Comparison of ENCODE assay signal across 2 cellular contexts in the genomic region with DNA sequence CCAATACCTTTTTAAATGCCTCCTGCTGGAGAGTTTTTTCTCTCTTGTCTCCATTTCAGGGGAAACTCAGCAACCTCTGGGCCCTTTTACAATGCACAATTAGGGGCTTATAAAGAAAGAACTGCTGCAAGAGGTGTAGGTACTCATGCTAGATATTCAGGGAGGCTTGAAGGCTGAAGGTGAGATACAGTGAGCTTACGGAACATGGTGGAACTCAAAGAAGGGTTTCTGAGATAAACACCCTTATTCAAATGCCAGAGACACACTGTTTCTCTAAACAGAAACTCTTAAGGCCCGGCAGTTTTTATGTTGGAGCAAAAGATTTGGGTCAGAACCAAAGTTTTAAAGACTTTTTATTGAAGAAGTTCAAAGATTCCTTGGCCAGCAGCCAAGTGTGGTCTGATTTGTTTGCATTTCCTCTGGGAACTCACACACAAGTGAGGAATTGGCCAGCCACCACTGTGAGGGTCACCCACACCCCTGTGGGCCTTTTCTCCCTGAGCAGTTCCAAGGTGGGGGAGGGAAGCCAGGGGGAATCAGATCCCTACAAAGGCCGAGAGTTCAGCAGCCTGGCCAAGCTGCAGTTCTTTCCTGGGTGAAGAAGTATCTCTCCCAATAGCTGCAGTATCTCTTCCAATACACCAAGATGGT.
TF ChIP-seq lines count a peak whose summit lies in the region.

No MANE protein-coding gene starts in this region.

TF ChIP-seq in HepG2, 621 proteins besides CTCF, POLR2A, EP300 and RAD21 (continued from another document and continues in another):
- TF ChIP-seq CHD4 (IDR thresholded peaks at IDR 0.05; ENCODE audit: borderline replicate concordance, low read length) (no peak), CAMTA2 (CRISPR knock-in tag; IDR thresholded peaks at IDR 0.05; ENCODE audit: borderline replicate concordance) (no peak), POLR2AphosphoS2 (IDR thresholded peaks at IDR 0.05; ENCODE audit: low read depth, low read length) (no peak), ZNF354B (CRISPR knock-in tag; IDR thresholded peaks at IDR 0.05) (no peak), TEAD3 (CRISPR knock-in tag; optimal IDR thresholded peaks at IDR 0.05; ENCODE audit: borderline replicate concordance) (peak; percentile 10), SAP130 (CRISPR knock-in tag; IDR thresholded peaks at IDR 0.05; ENCODE audit: low read depth) (no peak), HDAC1 (CRISPR knock-in tag; IDR thresholded peaks at IDR 0.05) (peak; percentile 47; the same call in 1 of the 2 replicates), ZFP36L1 (CRISPR knock-in tag; IDR thresholded peaks at IDR 0.05) (no peak), ZNF556 (CRISPR knock-in tag; IDR thresholded peaks at IDR 0.05; ENCODE audit: borderline replicate concordance) (peak; percentile 31; the same call in 1 of the 2 replicates), MTA1 (CRISPR knock-in tag; IDR thresholded peaks at IDR 0.05; ENCODE audit: borderline replicate concordance) (peak; percentile 63; the same call in 1 of the 2 replicates), PLRG1 (conservative IDR thresholded peaks at IDR 0.05) (no peak), ZNF432 (CRISPR knock-in tag; IDR thresholded peaks at IDR 0.05; ENCODE audit: borderline replicate concordance) (no peak), YEATS2 (CRISPR knock-in tag; IDR thresholded peaks at IDR 0.05; ENCODE audit: borderline replicate concordance) (no peak), ZBTB7A (CRISPR knock-in tag; IDR thresholded peaks at IDR 0.05) (0 out of 2 replicates have a peak, but pooled peaks have one; percentile 53), XRCC5 (optimal IDR thresholded peaks at IDR 0.05; ENCODE audit: low read length) (peak; percentile 70), ZSCAN21 (CRISPR knock-in tag; IDR thresholded peaks at IDR 0.05; ENCODE audit: borderline replicate concordance) (no peak), GPN1 (CRISPR knock-in tag; IDR thresholded peaks at IDR 0.05; ENCODE audit: borderline replicate concordance) (no peak), ZNF207 (IDR thresholded peaks at IDR 0.05; ENCODE audit: borderline replicate concordance) (no peak), ZNF660 (CRISPR knock-in tag; IDR thresholded peaks at IDR 0.05; ENCODE audit: borderline replicate concordance, low read depth) (no peak), CENPX (CRISPR knock-in tag; IDR thresholded peaks at IDR 0.05) (no peak), ZNF691 (CRISPR knock-in tag; IDR thresholded peaks at IDR 0.05; ENCODE audit: borderline replicate concordance, low read depth) (no peak), ZNF460 (CRISPR knock-in tag; IDR thresholded peaks at IDR 0.05; ENCODE audit: borderline replicate concordance) (no peak)
- TF ChIP-seq, protein P1, sequence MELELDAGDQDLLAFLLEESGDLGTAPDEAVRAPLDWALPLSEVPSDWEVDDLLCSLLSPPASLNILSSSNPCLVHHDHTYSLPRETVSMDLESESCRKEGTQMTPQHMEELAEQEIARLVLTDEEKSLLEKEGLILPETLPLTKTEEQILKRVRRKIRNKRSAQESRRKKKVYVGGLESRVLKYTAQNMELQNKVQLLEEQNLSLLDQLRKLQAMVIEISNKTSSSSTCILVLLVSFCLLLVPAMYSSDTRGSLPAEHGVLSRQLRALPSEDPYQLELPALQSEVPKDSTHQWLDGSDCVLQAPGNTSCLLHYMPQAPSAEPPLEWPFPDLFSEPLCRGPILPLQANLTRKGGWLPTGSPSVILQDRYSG (CRISPR knock-in tag; IDR thresholded peaks at IDR 0.05): no peak
- TF ChIP-seq, protein P2, sequence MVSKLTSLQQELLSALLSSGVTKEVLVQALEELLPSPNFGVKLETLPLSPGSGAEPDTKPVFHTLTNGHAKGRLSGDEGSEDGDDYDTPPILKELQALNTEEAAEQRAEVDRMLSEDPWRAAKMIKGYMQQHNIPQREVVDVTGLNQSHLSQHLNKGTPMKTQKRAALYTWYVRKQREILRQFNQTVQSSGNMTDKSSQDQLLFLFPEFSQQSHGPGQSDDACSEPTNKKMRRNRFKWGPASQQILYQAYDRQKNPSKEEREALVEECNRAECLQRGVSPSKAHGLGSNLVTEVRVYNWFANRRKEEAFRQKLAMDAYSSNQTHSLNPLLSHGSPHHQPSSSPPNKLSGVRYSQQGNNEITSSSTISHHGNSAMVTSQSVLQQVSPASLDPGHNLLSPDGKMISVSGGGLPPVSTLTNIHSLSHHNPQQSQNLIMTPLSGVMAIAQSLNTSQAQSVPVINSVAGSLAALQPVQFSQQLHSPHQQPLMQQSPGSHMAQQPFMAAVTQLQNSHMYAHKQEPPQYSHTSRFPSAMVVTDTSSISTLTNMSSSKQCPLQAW (CRISPR knock-in tag; IDR thresholded peaks at IDR 0.05): no peak
- TF ChIP-seq, protein P3, sequence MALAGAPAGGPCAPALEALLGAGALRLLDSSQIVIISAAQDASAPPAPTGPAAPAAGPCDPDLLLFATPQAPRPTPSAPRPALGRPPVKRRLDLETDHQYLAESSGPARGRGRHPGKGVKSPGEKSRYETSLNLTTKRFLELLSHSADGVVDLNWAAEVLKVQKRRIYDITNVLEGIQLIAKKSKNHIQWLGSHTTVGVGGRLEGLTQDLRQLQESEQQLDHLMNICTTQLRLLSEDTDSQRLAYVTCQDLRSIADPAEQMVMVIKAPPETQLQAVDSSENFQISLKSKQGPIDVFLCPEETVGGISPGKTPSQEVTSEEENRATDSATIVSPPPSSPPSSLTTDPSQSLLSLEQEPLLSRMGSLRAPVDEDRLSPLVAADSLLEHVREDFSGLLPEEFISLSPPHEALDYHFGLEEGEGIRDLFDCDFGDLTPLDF (CRISPR knock-in tag; IDR thresholded peaks at IDR 0.05): no peak
- TF ChIP-seq, protein P4, sequence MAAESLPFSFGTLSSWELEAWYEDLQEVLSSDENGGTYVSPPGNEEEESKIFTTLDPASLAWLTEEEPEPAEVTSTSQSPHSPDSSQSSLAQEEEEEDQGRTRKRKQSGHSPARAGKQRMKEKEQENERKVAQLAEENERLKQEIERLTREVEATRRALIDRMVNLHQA (CRISPR knock-in tag; IDR thresholded peaks at IDR 0.05): no peak
- TF ChIP-seq, protein P5, sequence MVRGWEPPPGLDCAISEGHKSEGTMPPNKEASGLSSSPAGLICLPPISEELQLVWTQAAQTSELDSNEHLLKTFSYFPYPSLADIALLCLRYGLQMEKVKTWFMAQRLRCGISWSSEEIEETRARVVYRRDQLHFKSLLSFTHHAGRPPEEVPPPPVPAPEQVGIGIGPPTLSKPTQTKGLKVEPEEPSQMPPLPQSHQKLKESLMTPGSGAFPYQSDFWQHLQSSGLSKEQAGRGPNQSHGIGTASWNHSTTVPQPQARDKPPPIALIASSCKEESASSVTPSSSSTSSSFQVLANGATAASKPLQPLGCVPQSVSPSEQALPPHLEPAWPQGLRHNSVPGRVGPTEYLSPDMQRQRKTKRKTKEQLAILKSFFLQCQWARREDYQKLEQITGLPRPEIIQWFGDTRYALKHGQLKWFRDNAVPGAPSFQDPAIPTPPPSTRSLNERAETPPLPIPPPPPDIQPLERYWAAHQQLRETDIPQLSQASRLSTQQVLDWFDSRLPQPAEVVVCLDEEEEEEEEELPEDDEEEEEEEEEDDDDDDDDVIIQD (CRISPR knock-in tag; IDR thresholded peaks at IDR 0.05; ENCODE audit: low read depth): no peak

TF ChIP-seq in SK-N-SH treated with all-trans-retinoic acid at 6 μM for 48 hours, 23 proteins besides CTCF, POLR2A, EP300 and RAD21 (continued from another document):
- TF ChIP-seq, protein P6, sequence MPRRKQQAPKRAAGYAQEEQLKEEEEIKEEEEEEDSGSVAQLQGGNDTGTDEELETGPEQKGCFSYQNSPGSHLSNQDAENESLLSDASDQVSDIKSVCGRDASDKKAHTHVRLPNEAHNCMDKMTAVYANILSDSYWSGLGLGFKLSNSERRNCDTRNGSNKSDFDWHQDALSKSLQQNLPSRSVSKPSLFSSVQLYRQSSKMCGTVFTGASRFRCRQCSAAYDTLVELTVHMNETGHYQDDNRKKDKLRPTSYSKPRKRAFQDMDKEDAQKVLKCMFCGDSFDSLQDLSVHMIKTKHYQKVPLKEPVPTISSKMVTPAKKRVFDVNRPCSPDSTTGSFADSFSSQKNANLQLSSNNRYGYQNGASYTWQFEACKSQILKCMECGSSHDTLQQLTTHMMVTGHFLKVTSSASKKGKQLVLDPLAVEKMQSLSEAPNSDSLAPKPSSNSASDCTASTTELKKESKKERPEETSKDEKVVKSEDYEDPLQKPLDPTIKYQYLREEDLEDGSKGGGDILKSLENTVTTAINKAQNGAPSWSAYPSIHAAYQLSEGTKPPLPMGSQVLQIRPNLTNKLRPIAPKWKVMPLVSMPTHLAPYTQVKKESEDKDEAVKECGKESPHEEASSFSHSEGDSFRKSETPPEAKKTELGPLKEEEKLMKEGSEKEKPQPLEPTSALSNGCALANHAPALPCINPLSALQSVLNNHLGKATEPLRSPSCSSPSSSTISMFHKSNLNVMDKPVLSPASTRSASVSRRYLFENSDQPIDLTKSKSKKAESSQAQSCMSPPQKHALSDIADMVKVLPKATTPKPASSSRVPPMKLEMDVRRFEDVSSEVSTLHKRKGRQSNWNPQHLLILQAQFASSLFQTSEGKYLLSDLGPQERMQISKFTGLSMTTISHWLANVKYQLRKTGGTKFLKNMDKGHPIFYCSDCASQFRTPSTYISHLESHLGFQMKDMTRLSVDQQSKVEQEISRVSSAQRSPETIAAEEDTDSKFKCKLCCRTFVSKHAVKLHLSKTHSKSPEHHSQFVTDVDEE (CRISPR knock-in tag; IDR thresholded peaks at IDR 0.05): no peak
- TF ChIP-seq ZFP30 (CRISPR knock-in tag; IDR thresholded peaks at IDR 0.05): no peak
- TF ChIP-seq PPARA (CRISPR knock-in tag; IDR thresholded peaks at IDR 0.05; ENCODE audit: borderline replicate concordance): no peak
- TF ChIP-seq SNAI2 (CRISPR knock-in tag; IDR thresholded peaks at IDR 0.05): no peak
- no peak for TF ChIP-seq ARNTL (CRISPR knock-in tag; IDR thresholded peaks at IDR 0.05; ENCODE audit: borderline replicate concordance, low read depth)
- TF ChIP-seq, protein P7, sequence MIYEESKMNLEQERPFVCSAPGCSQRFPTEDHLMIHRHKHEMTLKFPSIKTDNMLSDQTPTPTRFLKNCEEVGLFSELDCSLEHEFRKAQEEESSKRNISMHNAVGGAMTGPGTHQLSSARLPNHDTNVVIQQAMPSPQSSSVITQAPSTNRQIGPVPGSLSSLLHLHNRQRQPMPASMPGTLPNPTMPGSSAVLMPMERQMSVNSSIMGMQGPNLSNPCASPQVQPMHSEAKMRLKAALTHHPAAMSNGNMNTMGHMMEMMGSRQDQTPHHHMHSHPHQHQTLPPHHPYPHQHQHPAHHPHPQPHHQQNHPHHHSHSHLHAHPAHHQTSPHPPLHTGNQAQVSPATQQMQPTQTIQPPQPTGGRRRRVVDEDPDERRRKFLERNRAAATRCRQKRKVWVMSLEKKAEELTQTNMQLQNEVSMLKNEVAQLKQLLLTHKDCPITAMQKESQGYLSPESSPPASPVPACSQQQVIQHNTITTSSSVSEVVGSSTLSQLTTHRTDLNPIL (CRISPR knock-in tag; IDR thresholded peaks at IDR 0.05; ENCODE audit: low read depth): no peak
- TF ChIP-seq, protein P8, sequence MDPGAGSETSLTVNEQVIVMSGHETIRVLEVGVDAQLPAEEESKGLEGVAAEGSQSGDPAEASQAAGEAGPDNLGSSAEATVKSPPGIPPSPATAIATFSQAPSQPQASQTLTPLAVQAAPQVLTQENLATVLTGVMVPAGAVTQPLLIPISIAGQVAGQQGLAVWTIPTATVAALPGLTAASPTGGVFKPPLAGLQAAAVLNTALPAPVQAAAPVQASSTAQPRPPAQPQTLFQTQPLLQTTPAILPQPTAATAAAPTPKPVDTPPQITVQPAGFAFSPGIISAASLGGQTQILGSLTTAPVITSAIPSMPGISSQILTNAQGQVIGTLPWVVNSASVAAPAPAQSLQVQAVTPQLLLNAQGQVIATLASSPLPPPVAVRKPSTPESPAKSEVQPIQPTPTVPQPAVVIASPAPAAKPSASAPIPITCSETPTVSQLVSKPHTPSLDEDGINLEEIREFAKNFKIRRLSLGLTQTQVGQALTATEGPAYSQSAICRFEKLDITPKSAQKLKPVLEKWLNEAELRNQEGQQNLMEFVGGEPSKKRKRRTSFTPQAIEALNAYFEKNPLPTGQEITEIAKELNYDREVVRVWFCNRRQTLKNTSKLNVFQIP (CRISPR knock-in tag; IDR thresholded peaks at IDR 0.05; ENCODE audit: borderline replicate concordance, low read depth): no peak
TF ChIP-seq in SK-N-SH treated with all-trans-retinoic acid at 6 μM for 48 hours: peak in this region for 0.
